Comparison of ENCODE assay signal across 1 cellular context in genomic region chr10:69179743-69180524, GRCh38.
TF ChIP-seq lines count a peak whose summit lies in the region.

Gene SUPV3L1, plus strand, starts transcription at chr10:69180234. Its CDS starts 58 bp downstream, at chr10:69180292.

TF ChIP-seq in K562, 482 proteins besides CTCF, POLR2A, EP300 and RAD21 (continued from another document and continues in another):
- no peak for TF ChIP-seq PPARD (CRISPR knock-in tag; IDR thresholded peaks at IDR 0.05)
- 0 out of 2 replicates have a peak, but pooled peaks have one; percentile 47 for TF ChIP-seq CHCHD3 (CRISPR knock-in tag; IDR thresholded peaks at IDR 0.05)
- no peak for TF ChIP-seq CBX5 (IDR thresholded peaks at IDR 0.05; ENCODE audit: borderline replicate concordance, low read depth)
- TF ChIP-seq CUX1 (CRISPR knock-in tag; IDR thresholded peaks at IDR 0.05), result 0 out of 2 replicates have a peak, but pooled peaks have one; percentile 58
- TF ChIP-seq ETV6 (IDR thresholded peaks at IDR 0.05; ENCODE audit: borderline replicate concordance in 1 of 2, low read depth in 2 of 2, low read length in 1 of 2), result no peak
- no peak for TF ChIP-seq ETV6 (CRISPR knock-in tag; IDR thresholded peaks at IDR 0.05; ENCODE audit: borderline replicate concordance)
- TF ChIP-seq RCOR1 (IDR thresholded peaks at IDR 0.05; ENCODE audit: borderline replicate concordance in 1 of 2, low read depth in 2 of 2, low read length in 2 of 2), result peak in 1 of 2 experiments; percentile 3; a peak in 1 of 4 replicates
- TF ChIP-seq ZZZ3 (IDR thresholded peaks at IDR 0.05), result peak; percentile 88
- TF ChIP-seq, protein P1, sequence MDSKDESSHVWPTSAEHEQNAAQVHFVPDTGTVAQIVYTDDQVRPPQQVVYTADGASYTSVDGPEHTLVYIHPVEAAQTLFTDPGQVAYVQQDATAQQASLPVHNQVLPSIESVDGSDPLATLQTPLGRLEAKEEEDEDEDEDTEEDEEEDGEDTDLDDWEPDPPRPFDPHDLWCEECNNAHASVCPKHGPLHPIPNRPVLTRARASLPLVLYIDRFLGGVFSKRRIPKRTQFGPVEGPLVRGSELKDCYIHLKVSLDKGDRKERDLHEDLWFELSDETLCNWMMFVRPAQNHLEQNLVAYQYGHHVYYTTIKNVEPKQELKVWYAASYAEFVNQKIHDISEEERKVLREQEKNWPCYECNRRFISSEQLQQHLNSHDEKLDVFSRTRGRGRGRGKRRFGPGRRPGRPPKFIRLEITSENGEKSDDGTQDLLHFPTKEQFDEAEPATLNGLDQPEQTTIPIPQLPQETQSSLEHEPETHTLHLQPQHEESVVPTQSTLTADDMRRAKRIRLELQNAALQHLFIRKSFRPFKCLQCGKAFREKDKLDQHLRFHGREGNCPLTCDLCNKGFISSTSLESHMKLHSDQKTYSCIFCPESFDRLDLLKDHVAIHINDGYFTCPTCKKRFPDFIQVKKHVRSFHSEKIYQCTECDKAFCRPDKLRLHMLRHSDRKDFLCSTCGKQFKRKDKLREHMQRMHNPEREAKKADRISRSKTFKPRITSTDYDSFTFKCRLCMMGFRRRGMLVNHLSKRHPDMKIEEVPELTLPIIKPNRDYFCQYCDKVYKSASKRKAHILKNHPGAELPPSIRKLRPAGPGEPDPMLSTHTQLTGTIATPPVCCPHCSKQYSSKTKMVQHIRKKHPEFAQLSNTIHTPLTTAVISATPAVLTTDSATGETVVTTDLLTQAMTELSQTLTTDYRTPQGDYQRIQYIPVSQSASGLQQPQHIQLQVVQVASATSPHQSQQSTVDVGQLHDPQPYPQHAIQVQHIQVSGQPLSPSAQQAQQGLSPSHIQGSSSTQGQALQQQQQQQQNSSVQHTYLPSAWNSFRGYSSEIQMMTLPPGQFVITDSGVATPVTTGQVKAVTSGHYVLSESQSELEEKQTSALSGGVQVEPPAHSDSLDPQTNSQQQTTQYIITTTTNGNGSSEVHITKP (IDR thresholded peaks at IDR 0.05; ENCODE audit: partially characterized antibody), result peak; percentile 15
- peak; percentile 77; the same call in 1 of the 2 replicates for TF ChIP-seq CBFB (CRISPR knock-in tag; IDR thresholded peaks at IDR 0.05)
- no peak for TF ChIP-seq CREBBP (IDR thresholded peaks at IDR 0.05; ENCODE audit: low read depth, low read length)
- peak; percentile 97 for TF ChIP-seq PHF8 (IDR thresholded peaks at IDR 0.05; ENCODE audit: borderline replicate concordance, low read length)
- no peak for TF ChIP-seq ZNF655 (CRISPR knock-in tag; IDR thresholded peaks at IDR 0.05)
- peak; percentile 82 for TF ChIP-seq KDM5B (IDR thresholded peaks at IDR 0.05; ENCODE audit: insufficient replicate concordance, low read depth, low read length)
- TF ChIP-seq MBD2 (IDR thresholded peaks at IDR 0.05; ENCODE audit: borderline replicate concordance, low read depth), result peak; percentile 75; the same call in 1 of the 2 replicates
- peak; percentile 100 for TF ChIP-seq NKRF (IDR thresholded peaks at IDR 0.05; ENCODE audit: borderline replicate concordance)
- 0 out of 2 replicates have a peak, but pooled peaks have one; percentile 61 for TF ChIP-seq HLTF (IDR thresholded peaks at IDR 0.05)
- TF ChIP-seq FOSL1 (tag; conservative IDR thresholded peaks at IDR 0.05), result peak; percentile 64; the same call in 1 of the 2 replicates
- TF ChIP-seq PRMT5 (CRISPR knock-in tag; IDR thresholded peaks at IDR 0.05), result no peak
- TF ChIP-seq JUN (IDR thresholded peaks at IDR 0.05; ENCODE audit: borderline replicate concordance, low read depth, low read length), result peak; percentile 85; the same call in 1 of the 2 replicates
- peak; percentile 14; the same call in 1 of the 2 replicates for TF ChIP-seq JUN (CRISPR knock-in tag; IDR thresholded peaks at IDR 0.05; ENCODE audit: borderline replicate concordance)
- TF ChIP-seq SRSF9 (IDR thresholded peaks at IDR 0.05; ENCODE audit: borderline replicate concordance, low read depth, low read length), result no peak
- TF ChIP-seq PHF20 (IDR thresholded peaks at IDR 0.05; ENCODE audit: partially characterized antibody), result peak; percentile 99
- no peak for TF ChIP-seq SAFB2 (IDR thresholded peaks at IDR 0.05; ENCODE audit: borderline replicate concordance, low read depth, low read length, severe bottlenecking)
- peak; percentile 38 for TF ChIP-seq TEAD4 (IDR thresholded peaks at IDR 0.05; ENCODE audit: low read length)
- no peak; the same call in 1 of the 2 replicates for TF ChIP-seq TEAD4 (CRISPR knock-in tag; IDR thresholded peaks at IDR 0.05; ENCODE audit: borderline replicate concordance)
- TF ChIP-seq SRSF1 (IDR thresholded peaks at IDR 0.05; ENCODE audit: low read depth, low read length), result no peak
- no peak; the same call in none of the 2 replicates for TF ChIP-seq KAT8 (IDR thresholded peaks at IDR 0.05; ENCODE audit: low read depth)
- TF ChIP-seq FOXP4 (CRISPR knock-in tag; IDR thresholded peaks at IDR 0.05; ENCODE audit: borderline replicate concordance), result peak; percentile 3; the same call in 1 of the 2 replicates
- no peak for TF ChIP-seq EHMT2 (IDR thresholded peaks at IDR 0.05)
- TF ChIP-seq PHB2 (IDR thresholded peaks at IDR 0.05; ENCODE audit: low read depth), result no peak
- TF ChIP-seq PYGO2 (tag; IDR thresholded peaks at IDR 0.05), result peak; percentile 35; the same call in 1 of the 2 replicates
- TF ChIP-seq TCFL5 (CRISPR knock-in tag; conservative IDR thresholded peaks at IDR 0.05), result peak; percentile 65; the same call in 1 of the 2 replicates
- TF ChIP-seq RREB1 (CRISPR knock-in tag; IDR thresholded peaks at IDR 0.05), result no peak; the same call in 1 of the 2 replicates
- TF ChIP-seq MLX (CRISPR knock-in tag; conservative IDR thresholded peaks at IDR 0.05), result peak in 1 of 2 experiments; percentile 85; a peak in 2 of 4 replicates
- no peak for TF ChIP-seq ZFP30 (CRISPR knock-in tag; IDR thresholded peaks at IDR 0.05; ENCODE audit: borderline replicate concordance)
- peak in 1 of 2 experiments; percentile 72; a peak in 1 of 3 replicates for TF ChIP-seq CBX3 (IDR thresholded peaks at IDR 0.05; ENCODE audit: borderline replicate concordance in 1 of 2, low read length in 2 of 2)
